ENCODE assay signal across 8 cellular contexts in the genomic region with DNA sequence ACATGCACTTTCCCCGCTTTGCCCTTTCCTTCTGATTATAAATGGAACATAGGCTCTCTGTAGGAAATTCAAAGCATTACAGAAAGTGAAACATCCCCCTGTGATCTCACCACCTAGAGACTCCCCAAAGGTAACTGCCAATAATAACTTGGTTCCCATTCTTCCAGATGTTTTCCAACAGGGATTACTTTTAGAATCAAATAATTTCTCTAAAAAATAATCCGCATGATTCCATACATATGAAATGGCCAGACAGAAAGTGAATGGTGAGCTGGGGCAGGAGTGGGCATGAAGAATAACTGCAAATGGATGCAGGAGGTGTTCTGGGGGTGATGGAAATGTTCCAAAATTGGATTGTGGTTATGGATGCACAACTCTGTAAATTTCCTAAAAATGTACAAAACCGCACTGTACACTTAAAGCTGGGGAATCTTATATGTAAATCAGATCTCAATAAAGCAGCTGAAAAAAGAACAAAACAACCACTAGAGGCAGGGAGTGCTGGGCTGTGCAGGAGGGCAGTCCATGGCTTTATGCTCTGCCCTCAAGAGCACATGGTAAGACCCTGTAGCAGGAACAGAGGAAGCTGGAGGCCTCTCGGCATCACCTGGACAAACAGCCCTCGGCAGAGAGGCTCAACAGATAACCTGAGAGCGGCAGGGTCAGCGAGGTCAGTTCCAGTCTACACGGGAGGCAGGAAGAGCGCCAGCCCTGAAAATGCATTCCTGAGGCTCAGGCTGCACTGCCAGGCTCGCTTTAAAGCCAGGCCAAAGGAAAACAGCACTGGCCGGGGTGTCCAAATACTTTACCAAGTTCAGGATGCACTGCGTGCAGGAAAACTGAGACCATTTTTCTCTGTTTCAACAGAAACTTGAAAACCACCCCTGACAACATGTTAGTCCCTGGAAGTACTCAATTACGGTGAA. TPM values are rescaled to one million over a fixed set of nuclear protein-coding genes. Genes with fewer than 3 reads are reported as not detected.
A peak's percentile ranks its signal among the peaks of the same experiment; 100 is the strongest.
DNase-seq lines count a peak whose midpoint lies in the region; ATAC-seq and TF ChIP-seq lines count a peak whose summit lies in the region.

No MANE protein-coding gene starts in this region.

- ATAC-seq in CD4-positive, CD25-positive, alpha-beta regulatory T cell (ENCODE audit: low read depth in 2 of 2): peak in 1 of 2 donors; percentile 45
- no peak for ATAC-seq in HG03460 (IDR thresholded peaks at IDR 0.05; ENCODE audit: unreplicated experiment)

- peaks cover 10% of the 10 kb centered on the region for H3K36me3 Mint-ChIP-seq in CD4-positive, CD25-positive, alpha-beta regulatory T cell

- H2BK120ac ChIP-seq in mesenchymal stem cell (ENCODE audit: low read depth, low read length): no peak overlapping the region

- WGBS in mesenchymal stem cell: 55% methylated on average over 11 of the region's 13 CpGs

- H3K79me1 ChIP-seq in mesenchymal stem cell (replicated peaks; ENCODE audit: low read length, poor library complexity, severe bottlenecking): peaks cover 2% of the 10 kb centered on the region

- peak overlapping the region in 2 of 4 donors; percentile 42 to 67 for H3K4me3 Mint-ChIP-seq in CD4-positive, CD25-positive, alpha-beta regulatory T cell

- H3K9ac ChIP-seq in mesenchymal stem cell (ENCODE audit: low read length): peak overlapping the region; percentile 47

- H3K27me3 ChIP-seq in CD4-positive, CD25-positive, alpha-beta regulatory T cell (ENCODE audit: control insufficient read depth, insufficient read depth, low read length): no peaks in the 10 kb centered on the region
- no peaks in the 10 kb centered on the region for H3K27me3 ChIP-seq in breast epithelium
- no peaks in the 10 kb centered on the region for H3K27me3 ChIP-seq in mesenchymal stem cell (ENCODE audit: control insufficient read depth in 1 of 2, insufficient read depth in 1 of 2, low read length in 2 of 2)

- TF ChIP-seq CTCF in breast epithelium (IDR thresholded peaks at IDR 0.05): peak in 2 of 3 donors; percentile 35 to 38

- H3K27ac ChIP-seq in CD4-positive, CD25-positive, alpha-beta regulatory T cell (ENCODE audit: insufficient read depth, low read length, poor library complexity, severe bottlenecking): no peak overlapping the region
- H3K27ac ChIP-seq in breast epithelium (peak overlapping the region; percentile 70 to 74), mesenchymal stem cell (ENCODE audit: low read length, poor library complexity, severe bottlenecking) (peak overlapping the region; percentile 69)

- H3K14ac ChIP-seq in mesenchymal stem cell (ENCODE audit: low read length in 2 of 2): no peak overlapping the region

- no peaks in the 10 kb centered on the region for H3K9me3 Mint-ChIP-seq in CD4-positive, CD25-positive, alpha-beta regulatory T cell

- H3K18ac ChIP-seq in mesenchymal stem cell (ENCODE audit: low read depth in 1 of 2, low read length in 2 of 2): peak overlapping the region; percentile 40 to 78

- H3K36me3 ChIP-seq in CD4-positive, CD25-positive, alpha-beta regulatory T cell (ENCODE audit: control insufficient read depth, insufficient read depth, low read length): peaks cover 34% of the 10 kb centered on the region
- H3K36me3 ChIP-seq in breast epithelium: no peaks in the 10 kb centered on the region
- peaks cover 11 to 17% of the 10 kb centered on the region in 2 experiments for H3K36me3 ChIP-seq in mesenchymal stem cell (ENCODE audit: control insufficient read depth in 1 of 2, insufficient read depth in 2 of 2, low read depth in 1 of 2, low read length in 2 of 2)

- H4K91ac ChIP-seq in mesenchymal stem cell (ENCODE audit: low read length): no peak overlapping the region

- no peak for TF ChIP-seq POLR2A in breast epithelium (IDR thresholded peaks at IDR 0.05)

- H4K8ac ChIP-seq in mesenchymal stem cell (ENCODE audit: low read length): no peak overlapping the region

- DNase-seq in CD4-positive, CD25-positive, alpha-beta regulatory T cell: no peak
- peak; percentile 11 for DNase-seq in Jurkat, Clone E6-1 (ENCODE audit: low read depth, low spot score)
- DNase-seq in breast epithelium (ENCODE audit: low spot score in 2 of 2): no peak
- DNase-seq in mesenchymal stem cell: peak; percentile 51
- no peak for DNase-seq in putamen (ENCODE audit: low spot score)
- DNase-seq in activated gamma-delta T cell (lab: John Stamatoyannopoulos, UW): no peak
- no peak for DNase-seq in T-helper 2 cell

- no peak overlapping the region for H3K4me2 ChIP-seq in mesenchymal stem cell (ENCODE audit: low read length, poor library complexity, severe bottlenecking)

- H2AK5ac ChIP-seq in mesenchymal stem cell (ENCODE audit: low read length, severe bottlenecking): peak overlapping the region; percentile 75

- no peak overlapping the region for H2BK5ac ChIP-seq in mesenchymal stem cell (ENCODE audit: low read depth, low read length, poor library complexity, severe bottlenecking)

- H2BK12ac ChIP-seq in mesenchymal stem cell (ENCODE audit: low read length in 2 of 2): no peak overlapping the region

- peaks cover 35% of the 10 kb centered on the region for H3K4me1 ChIP-seq in CD4-positive, CD25-positive, alpha-beta regulatory T cell (ENCODE audit: control insufficient read depth, insufficient read depth, low read length, poor library complexity, severe bottlenecking)
- H3K4me1 ChIP-seq in breast epithelium: peaks cover 18 to 23% of the 10 kb centered on the region in 2 donors
- H3K4me1 ChIP-seq in mesenchymal stem cell (ENCODE audit: control insufficient read depth, insufficient read depth, low read depth, low read length): peaks cover 38% of the 10 kb centered on the region

- H3K27ac Mint-ChIP-seq in CD4-positive, CD25-positive, alpha-beta regulatory T cell: peak overlapping the region; percentile 77 to 88 (median 82)

- no peaks in the 10 kb centered on the region for H3K27me3 Mint-ChIP-seq in CD4-positive, CD25-positive, alpha-beta regulatory T cell

- no peak overlapping the region for H2BK15ac ChIP-seq in mesenchymal stem cell (ENCODE audit: low read depth, poor library complexity, severe bottlenecking)

- peaks cover 19 to 91% (median 63%) of the 10 kb centered on the region in 4 donors for H3K4me1 Mint-ChIP-seq in CD4-positive, CD25-positive, alpha-beta regulatory T cell

- intact Hi-C loops in breast epithelium (cut with DNase I; ENCODE audit: low total_unique reads): no loop called here

- peak overlapping the region in 1 of 2 experiments; percentile 79 for H3K4ac ChIP-seq in mesenchymal stem cell (ENCODE audit: low read depth in 1 of 2, low read length in 2 of 2)

- no peaks in the 10 kb centered on the region for H3K9me3 ChIP-seq in CD4-positive, CD25-positive, alpha-beta regulatory T cell (ENCODE audit: control insufficient read depth in 2 of 2, low read length in 2 of 2)
- H3K9me3 ChIP-seq in breast epithelium: no peaks in the 10 kb centered on the region
- no peaks in the 10 kb centered on the region for H3K9me3 ChIP-seq in mesenchymal stem cell (ENCODE audit: control insufficient read depth, low read length)

- H3K4me3 ChIP-seq in CD4-positive, CD25-positive, alpha-beta regulatory T cell (ENCODE audit: low read depth, low read length): no peak overlapping the region
- H3K4me3 ChIP-seq in Jurkat, Clone E6-1 (ENCODE audit: low read length): no peak overlapping the region
- H3K4me3 ChIP-seq in breast epithelium (peak overlapping the region in 1 of 3 donors; percentile 8), mesenchymal stem cell (ENCODE audit: insufficient read depth in 1 of 2, low read depth in 1 of 2, low read length in 2 of 2) (no peak overlapping the region)

- H3K23ac ChIP-seq in mesenchymal stem cell (ENCODE audit: low read length in 2 of 2): no peak overlapping the region

- H2AFZ ChIP-seq in mesenchymal stem cell (ENCODE audit: low read depth, low read length): no peak overlapping the region

RNA-seq across cellular contexts. Expression of gene CAPZB, which starts 39.7 kb away (rescaled TPM):
- 372 TPM for total RNA-seq in CD4-positive, CD25-positive, alpha-beta regulatory T cell
- polyA plus RNA-seq in CD4-positive, CD25-positive, alpha-beta regulatory T cell: 100 to 1,000 TPM; 384 to 588 (median 518) TPM
- polyA plus RNA-seq in Jurkat, Clone E6-1 (2012; ENCODE audit: insufficient read depth, insufficient read length): 495 TPM
- 100 to 1,000 TPM; 112 to 114 (median 113) TPM for total RNA-seq in breast epithelium
- 431 TPM for polyA plus RNA-seq in mesenchymal stem cell (2013, experiment 1 of 2)
- polyA plus RNA-seq in mesenchymal stem cell (2013, experiment 2 of 2): 426 TPM

Comparison
In these comparisons a context has a peak if more than half of its experiments do, and no peak if none do; other contexts are left out.
1. DNase-seq: peak in Jurkat, Clone E6-1 (single experiment) and mesenchymal stem cell (single experiment); none in CD4-positive, CD25-positive, alpha-beta regulatory T cell (0 of 3), breast epithelium (0 of 2), putamen (single experiment), activated gamma-delta T cell (single experiment) and T-helper 2 cell (0 of 5).